ENCODE assay signal across 24 cellular contexts in the genomic region with DNA sequence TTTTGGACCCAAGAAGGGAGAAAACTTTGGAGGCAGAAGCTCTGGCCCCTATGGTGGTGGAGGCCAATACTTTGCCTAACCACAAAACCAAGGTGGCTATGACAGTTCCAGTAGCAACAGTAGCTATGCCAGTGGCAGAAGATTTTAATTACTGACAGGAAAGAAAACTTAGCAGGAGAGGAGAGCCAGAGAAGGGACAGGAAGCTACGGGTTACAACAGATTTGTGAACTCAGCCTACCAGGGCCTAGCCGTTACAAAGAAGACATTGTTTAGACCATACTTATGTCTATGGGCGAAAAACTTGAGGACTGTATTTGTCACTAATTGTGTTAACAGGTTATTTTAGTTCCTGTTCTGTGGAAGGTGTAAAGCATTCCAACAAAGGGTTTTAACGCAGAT. TPM values are rescaled to one million over a fixed set of nuclear protein-coding genes. Genes with fewer than 3 reads are reported as not detected.
DNase-seq lines count a peak whose midpoint lies in the region; ATAC-seq, FAIRE-seq and TF ChIP-seq lines count a peak whose summit lies in the region.
"Had no signal": no experiment of that assay in that cellular context is flagged by ENCODE, and none has a peak within 500 bp of the region (broad histone marks: within the 10 kb centered on the region; RNA-seq: fewer than 3 reads in every experiment).

No MANE protein-coding gene starts in this region.

- dilution Hi-C loops in keratinocyte (cut with MboI; ENCODE audit: extremely low pct_ligation_motif_present, low sequenced_read_pairs) = no loop called here

- H3K9me2 ChIP-seq in Loucy (replicated peaks; ENCODE audit: low read depth, low read length) (no peaks in the 10 kb centered on the region), SK-N-SH (no peaks in the 10 kb centered on the region)

- FAIRE-seq in HepG2 (lab: Jason Lieb, UNC) = peak; percentile 54
- FAIRE-seq in keratinocyte (lab: Jason Lieb, UNC) = peak; percentile 17
- FAIRE-seq: A204.1, D721Med, GM18507, HTR-8/SVneo had no signal

- no TSS peak for BruUV-seq in HepG2 (replicated peaks; lab: Mats Ljungman, UMichigan)

- H3K9ac ChIP-seq in HepG2 (ENCODE audit: insufficient read depth, low read depth, low read length) (no peak overlapping the region), Loucy (ENCODE audit: low read depth, low read length, poor library complexity, severe bottlenecking) (peak overlapping the region; percentile 41), keratinocyte (ENCODE audit: control insufficient read depth, extremely low read depth, insufficient read depth, low read length) (no peak overlapping the region), SK-N-SH (no peak overlapping the region)
- H3K9ac ChIP-seq: BLaER1 treated with 17β-estradiol and CSF1 and Interleukin-3, amounts not matched to agents 10 nM and 100 nM had no signal

- POLR2A ChIA-PET in HepG2 (lab: Yijun Ruan, JAX) = no interaction called here
- POLR2A ChIA-PET in SK-N-SH (lab: Yijun Ruan, JAX) = no interaction called here

- no peaks in the 10 kb centered on the region for H3K27me3 ChIP-seq in HepG2 (ENCODE audit: control insufficient read depth in 1 of 2, insufficient read depth in 2 of 2, low read length in 2 of 2)
- H3K27me3 ChIP-seq in right lobe of liver = no peaks in the 10 kb centered on the region
- H3K27me3 ChIP-seq in Loucy (ENCODE audit: insufficient read depth, low read length, poor library complexity, severe bottlenecking) = no peaks in the 10 kb centered on the region
- no peaks in the 10 kb centered on the region for H3K27me3 ChIP-seq in keratinocyte (ENCODE audit: control insufficient read depth, extremely low read depth, insufficient read depth, low read length)
- H3K27me3 ChIP-seq in SK-N-SH (ENCODE audit: insufficient read depth) = no peaks in the 10 kb centered on the region
- H3K27me3 ChIP-seq: BLaER1 treated with 17β-estradiol and CSF1 and Interleukin-3, amounts not matched to agents 10 nM and 100 nM had no signal

- DNase-seq in HepG2 (ENCODE audit: low spot score) (peak; percentile 73), right lobe of liver (no peak), keratinocyte (ENCODE audit: low read depth, low spot score) (no peak), germinal center (ENCODE audit: low spot score) (no peak), NCI-H2227 (lab: John Stamatoyannopoulos, UW; ENCODE audit: unreplicated experiment) (no peak), SK-N-SH (no peak)
- DNase-seq: CD4-positive, alpha-beta T cell; H9; KBM-7; NCI-H1694; NCI-H2081; NCI-H226; NCI-H510A; NCI-H69; RPMI8226; SHP77; T-cell had no signal

- TF ChIP-seq CTCF in HepG2 (CRISPR knock-in tag; IDR thresholded peaks at IDR 0.05) (no peak), right lobe of liver (IDR thresholded peaks at IDR 0.05) (no peak), Loucy (conservative IDR thresholded peaks at IDR 0.05; ENCODE audit: low read length) (no peak), keratinocyte (optimal IDR thresholded peaks at IDR 0.05 in 1 of 3, IDR thresholded peaks at IDR 0.05 in 1 of 3, conservative IDR thresholded peaks at IDR 0.05 in 1 of 3; ENCODE audit: extremely low read depth in 1 of 3, insufficient read depth in 2 of 3, low read length in 3 of 3) (no peak), SK-N-SH (IDR thresholded peaks at IDR 0.05) (no peak)

- no peaks in the 10 kb centered on the region for H4K20me1 ChIP-seq in HepG2 (ENCODE audit: insufficient read depth, low read length)
- H4K20me1 ChIP-seq in Loucy (ENCODE audit: insufficient read depth, low read length, poor library complexity, severe bottlenecking) = no peaks in the 10 kb centered on the region
- no peaks in the 10 kb centered on the region for H4K20me1 ChIP-seq in keratinocyte (ENCODE audit: control insufficient read depth, extremely low read depth, insufficient read depth, low read length)
- H4K20me1 ChIP-seq in SK-N-SH (ENCODE audit: insufficient read depth) = no peaks in the 10 kb centered on the region
- H4K20me1 ChIP-seq: BLaER1 treated with 17β-estradiol and CSF1 and Interleukin-3, amounts not matched to agents 10 nM and 100 nM had no signal

- no peak for TF ChIP-seq EP300 in HepG2 (IDR thresholded peaks at IDR 0.05; ENCODE audit: low read depth in 2 of 2, low read length in 2 of 2)
- no peak for TF ChIP-seq EP300 in HepG2 (CRISPR knock-in tag; IDR thresholded peaks at IDR 0.05; ENCODE audit: borderline replicate concordance)
- TF ChIP-seq EP300 in SK-N-SH (IDR thresholded peaks at IDR 0.05; ENCODE audit: borderline replicate concordance in 1 of 2, low read depth in 1 of 2, low read length in 1 of 2) = no peak

- H3F3A ChIP-seq in Loucy (ENCODE audit: low read depth) (no peaks in the 10 kb centered on the region), SK-N-SH (replicated peaks; ENCODE audit: insufficient read depth) (no peaks in the 10 kb centered on the region)

- 1% methylated on average over 4 of the region's 4 CpGs for WGBS in HepG2 (ENCODE audit: low lambda C conversion rate)
- 52% methylated on average over 4 of the region's 4 CpGs for WGBS in right lobe of liver (ENCODE audit: insufficient coverage, low coverage, low lambda C conversion rate, missing lambda C conversion rate)
- 84% methylated on average over 4 of the region's 4 CpGs for WGBS in SK-N-SH (ENCODE audit: low lambda C conversion rate)

- TF ChIP-seq POLR2A in HepG2 (IDR thresholded peaks at IDR 0.05; ENCODE audit: insufficient read depth in 1 of 2, low read depth in 2 of 2, low read length in 2 of 2) (no peak), right lobe of liver (IDR thresholded peaks at IDR 0.05) (no peak)

- H3K27ac ChIP-seq in HepG2 (ENCODE audit: extremely low read length, insufficient read depth, low read length) = no peak overlapping the region
- no peak overlapping the region for H3K27ac ChIP-seq in right lobe of liver
- no peak overlapping the region for H3K27ac ChIP-seq in keratinocyte (ENCODE audit: control insufficient read depth, insufficient read depth, low read length)
- H3K27ac ChIP-seq in SK-N-SH (ENCODE audit: low read depth in 2 of 2, low read length in 1 of 2) = no peak overlapping the region
- H3K27ac ChIP-seq: BLaER1 treated with 17β-estradiol and CSF1 and Interleukin-3, amounts not matched to agents 10 nM and 100 nM; SK-N-MC had no signal

- H3K9me3 ChIP-seq in HepG2 (ENCODE audit: low read length) (no peaks in the 10 kb centered on the region), right lobe of liver (no peaks in the 10 kb centered on the region), Loucy (ENCODE audit: insufficient read depth, low read depth, low read length) (no peaks in the 10 kb centered on the region), keratinocyte (ENCODE audit: control insufficient read depth, low read depth, low read length) (no peaks in the 10 kb centered on the region), SK-N-SH (no peaks in the 10 kb centered on the region)
- H3K9me3 ChIP-seq: BLaER1 treated with 17β-estradiol and CSF1 and Interleukin-3, amounts not matched to agents 10 nM and 100 nM had no signal

- H3K9me1 ChIP-seq in keratinocyte (ENCODE audit: control insufficient read depth, extremely low read depth, insufficient read depth, low read length) = no peaks in the 10 kb centered on the region

- H3K4me3 ChIP-seq in HepG2 (replicated peaks in 1 of 3; ENCODE audit: insufficient read depth in 1 of 3, low read depth in 2 of 3, low read length in 3 of 3) (no peak overlapping the region; a peak in 1 of 6 replicates), right lobe of liver (no peak overlapping the region), Loucy (ENCODE audit: low read length, poor library complexity, severe bottlenecking) (peak overlapping the region; percentile 17), keratinocyte (ENCODE audit: control insufficient read depth in 2 of 3, extremely low read depth in 1 of 3, insufficient read depth in 2 of 3, low read depth in 1 of 3, low read length in 3 of 3) (no peak overlapping the region), SK-N-SH (ENCODE audit: low read depth in 2 of 2, low read length in 1 of 2) (no peak overlapping the region)
- H3K4me3 ChIP-seq: BLaER1 treated with 17β-estradiol and CSF1 and Interleukin-3, amounts not matched to agents 10 nM and 100 nM; SK-N-MC had no signal

- H3K4me1 ChIP-seq in HepG2 (ENCODE audit: insufficient read depth, low read length) (peaks cover 43% of the 10 kb centered on the region), right lobe of liver (peaks cover 0 to 13% (median 0%) of the 10 kb centered on the region in 4 donors), Loucy (ENCODE audit: insufficient read depth, low read length, poor library complexity, severe bottlenecking) (peaks cover 14% of the 10 kb centered on the region), keratinocyte (ENCODE audit: control insufficient read depth, extremely low read depth, insufficient read depth, low read length) (peaks cover 6% of the 10 kb centered on the region), SK-N-SH (ENCODE audit: control insufficient read depth in 1 of 2, insufficient read depth in 2 of 2, low read depth in 1 of 2, low read length in 1 of 2) (peaks cover 3 to 10% of the 10 kb centered on the region in 2 experiments; a peak in 2 of 4 replicates)

- H3K4me2 ChIP-seq in HepG2 (ENCODE audit: low read depth, low read length) (peak overlapping the region; percentile 35; the same call in 1 of the 2 replicates), Loucy (ENCODE audit: low read depth, low read length, poor library complexity, severe bottlenecking) (peak overlapping the region; percentile 33), keratinocyte (ENCODE audit: control insufficient read depth, extremely low read depth, insufficient read depth, low read depth, low read length) (no peak overlapping the region), SK-N-SH (no peak overlapping the region)
- H3K4me2 ChIP-seq: BLaER1 treated with 17β-estradiol and CSF1 and Interleukin-3, amounts not matched to agents 10 nM and 100 nM had no signal

- no peak for TF ChIP-seq RAD21 in HepG2 (CRISPR knock-in tag; IDR thresholded peaks at IDR 0.05)
- no peak for TF ChIP-seq RAD21 in SK-N-SH (IDR thresholded peaks at IDR 0.05; ENCODE audit: low read length)

- intact Hi-C loops in HepG2 (cut with micrococcal nuclease; ENCODE audit: unreplicated experiment) = no loop called here
- intact Hi-C loops in right lobe of liver (cut with DNase I) = no loop called here

- H3K79me2 ChIP-seq in HepG2 (ENCODE audit: insufficient read depth, low read length) (no peaks in the 10 kb centered on the region), Loucy (ENCODE audit: insufficient read depth, low read length) (no peaks in the 10 kb centered on the region), keratinocyte (ENCODE audit: control insufficient read depth, insufficient read depth, low read length) (no peaks in the 10 kb centered on the region), SK-N-SH (ENCODE audit: insufficient read depth) (no peaks in the 10 kb centered on the region)

- ATAC-seq in HepG2 (no peak), right lobe of liver (no peak)
- ATAC-seq: T-cell had no signal

- in situ Hi-C loops in HepG2 (cut with HindIII; ENCODE audit: extremely low pct_ligation_motif_present, low pct_unique_long_range_greater_than_20kb) = no loop called here

- no peak overlapping the region for H2AFZ ChIP-seq in HepG2 (ENCODE audit: low read length)
- H2AFZ ChIP-seq in Loucy (ENCODE audit: low read length) = no peak overlapping the region
- H2AFZ ChIP-seq in keratinocyte (ENCODE audit: control insufficient read depth, low read length) = no peak overlapping the region
- no peak overlapping the region for H2AFZ ChIP-seq in SK-N-SH (ENCODE audit: low read depth)

- no peaks in the 10 kb centered on the region for H3K36me3 ChIP-seq in HepG2 (replicated peaks in 1 of 2; ENCODE audit: control insufficient read depth in 1 of 2, insufficient read depth in 2 of 2, low read length in 2 of 2)
- no peaks in the 10 kb centered on the region for H3K36me3 ChIP-seq in right lobe of liver
- H3K36me3 ChIP-seq in Loucy (ENCODE audit: insufficient read depth, low read length) = no peaks in the 10 kb centered on the region
- H3K36me3 ChIP-seq in keratinocyte (ENCODE audit: control insufficient read depth in 2 of 2, extremely low read depth in 1 of 2, insufficient read depth in 2 of 2, low read length in 2 of 2) = no peaks in the 10 kb centered on the region
- no peaks in the 10 kb centered on the region for H3K36me3 ChIP-seq in SK-N-SH (replicated peaks in 1 of 2; ENCODE audit: control insufficient read depth in 1 of 2, insufficient read depth in 2 of 2, low read length in 1 of 2)
- H3K36me3 ChIP-seq: BLaER1 treated with 17β-estradiol and CSF1 and Interleukin-3, amounts not matched to agents 10 nM and 100 nM had no signal

- CTCF ChIA-PET in HepG2 (lab: Yijun Ruan, JAX; ENCODE audit: low intra/inter-chr PET ratio, low total read pairs) = no interaction called here
- CTCF ChIA-PET in SK-N-SH (lab: Yijun Ruan, JAX) = interaction anchor here (1.1 kb wide), 1 partner anchor 212 kb away, joined by 3 read pairs; no protein-coding TSS in a partner anchor

RNA-seq across cellular contexts. Expression of gene ACOT11, which starts 10.4 kb away (rescaled TPM):
- total RNA-seq in HepG2 (2016; rRNA removed; fragmentation: Illumina TruSeq; extraction: Trizol) = 3.0 and 3.3 TPM in 2 replicates
- total RNA-seq in HepG2 (2016; cell fraction: cytosol; rRNA removed; fragmentation: Illumina TruSeq; extraction: Trizol; ENCODE audit: low read depth) = 0.79 and 1.0 TPM in 2 replicates
- 2.1 and 2.6 TPM in 2 replicates for total RNA-seq in HepG2 (2016; cell fraction: insoluble cytoplasmic fraction; rRNA removed; fragmentation: Illumina TruSeq; extraction: Trizol)
- 2.2 TPM in 2 replicates for total RNA-seq in HepG2 (2016; cell fraction: membrane; rRNA removed; fragmentation: Illumina TruSeq; extraction: Trizol)
- total RNA-seq in HepG2 (2016; cell fraction: nucleus; rRNA removed; fragmentation: Illumina TruSeq; extraction: Trizol) = 1.8 and 2.5 TPM in 2 replicates
- 2.6 and 2.8 TPM in 2 replicates for polyA plus RNA-seq in HepG2 (2011; rRNA removed)
- 0.88 and 1.6 TPM in 2 replicates for polyA plus RNA-seq in HepG2 (2011; cell fraction: cytosol; rRNA removed)
- polyA plus RNA-seq in HepG2 (2011; cell fraction: nucleus; rRNA removed) = 6.8 and 12.7 TPM in 2 replicates
- 1.4 and 2.1 TPM in 2 replicates for polyA plus RNA-seq in HepG2 (2012)
- polyA plus RNA-seq in HepG2 (2016; cell fraction: cytosol; fragmentation: Illumina TruSeq; extraction: Trizol; ENCODE audit: low read depth) = 0.62 and 0.68 TPM in 2 replicates
- 1.9 and 3.1 TPM in 2 replicates for polyA plus RNA-seq in HepG2 (2016; cell fraction: insoluble cytoplasmic fraction; fragmentation: Illumina TruSeq; extraction: Trizol; ENCODE audit: low read depth)
- polyA plus RNA-seq in HepG2 (2016; cell fraction: membrane; fragmentation: Illumina TruSeq; extraction: Trizol; ENCODE audit: low read depth) = 1.3 and 1.4 TPM in 2 replicates
- 4.8 and 6.2 TPM in 2 replicates for polyA plus RNA-seq in HepG2 (2016; cell fraction: nucleus; fragmentation: Illumina TruSeq; extraction: Trizol; ENCODE audit: insufficient read depth, low read depth)
- polyA minus RNA-seq in HepG2 (2011; rRNA and poly(A)+ RNA removed; ENCODE audit: low replicate concordance) = 7.7 and 8.7 TPM in 2 replicates
- polyA minus RNA-seq in HepG2 (2011; cell fraction: cytosol; rRNA and poly(A)+ RNA removed) = 1.4 and 2.3 TPM in 2 replicates
- 3.1 and 5.0 TPM in 2 replicates for polyA minus RNA-seq in HepG2 (2011; cell fraction: nucleus; rRNA and poly(A)+ RNA removed)
- total RNA-seq in right lobe of liver = 1 to 10 TPM in 2 of 6 experiments, under 1 TPM in 4; 0.50 to 1.3 (median 0.84) TPM
- 3.4 to 4.0 TPM (median 3.9 TPM) in 3 replicates for polyA plus RNA-seq in keratinocyte
- 0.65 TPM for polyA plus RNA-seq in keratinocyte (2011; ENCODE audit: low read depth)
- 2.0 and 3.2 TPM in 2 replicates for polyA plus RNA-seq in keratinocyte (2011; cell fraction: cytosol; rRNA removed)
- polyA plus RNA-seq in keratinocyte (2011; cell fraction: nucleus; rRNA removed) = 7.3 and 9.5 TPM in 2 replicates
- 2.0 and 4.7 TPM in 2 replicates for polyA plus RNA-seq in keratinocyte (2012; ENCODE audit: low replicate concordance)
- 3.6 to 11.6 TPM (median 5.3 TPM) in 3 replicates for polyA minus RNA-seq in keratinocyte
- 5.2 TPM for polyA minus RNA-seq in keratinocyte (2011; cell fraction: cytosol; rRNA and poly(A)+ RNA removed)
- polyA minus RNA-seq in keratinocyte (2011; cell fraction: nucleus; rRNA and poly(A)+ RNA removed) = 5.1 and 6.4 TPM in 2 replicates
- 6.9 and 7.2 TPM in 2 replicates for polyA plus RNA-seq in SK-N-SH (2012; rRNA removed)
- polyA plus RNA-seq in SK-N-SH (2012; cell fraction: cytosol; rRNA removed) = 2.2 and 3.3 TPM in 2 replicates
- polyA plus RNA-seq in SK-N-SH (2012; cell fraction: nucleus; rRNA removed) = 18.0 and 20.4 TPM in 2 replicates

Comparison
In these comparisons a context has a peak if more than half of its experiments do, and no peak if none do; other contexts are left out.
1. H3K4me2 ChIP-seq: peak in HepG2 (single experiment) and Loucy (single experiment); none in keratinocyte (single experiment) and SK-N-SH (single experiment).